Comparison of ENCODE assay signal across 9 cellular contexts in genomic region chr11:16902979-16903378, GRCh38.
DNase-seq lines count a peak whose midpoint lies in the region; ATAC-seq, FAIRE-seq and TF ChIP-seq lines count a peak whose summit lies in the region.
"Had no signal": no experiment of that assay in that cellular context is flagged by ENCODE, and none has a peak within 500 bp of the region (broad histone marks: within the 10 kb centered on the region; RNA-seq: fewer than 3 reads in every experiment).

No MANE protein-coding gene starts in this region.

- in situ Hi-C loops in G401 (cut with HindIII; ENCODE audit: low sequenced_read_pairs), result no loop called here

- no peak for TF ChIP-seq CTCF in omental fat pad (IDR thresholded peaks at IDR 0.05)

- no peak for FAIRE-seq in GM12891 (lab: Jason Lieb, UNC)

- peak; percentile 48 for ATAC-seq in GM19463 (IDR thresholded peaks at IDR 0.05; ENCODE audit: unreplicated experiment)
- peak; percentile 79 for ATAC-seq in HG03175 (IDR thresholded peaks at IDR 0.05; ENCODE audit: unreplicated experiment)
- no peak for ATAC-seq in omental fat pad (ENCODE audit: low FRiP score)
- ATAC-seq: natural killer cell had no signal

- DNase-seq in GM12891 (ENCODE audit: insufficient read length, low spot score) (no peak), dermis blood vessel endothelial cell (peak; percentile 79), NCI-H128 (lab: John Stamatoyannopoulos, UW; ENCODE audit: unreplicated experiment) (no peak), G401 (ENCODE audit: low spot score) (no peak), DMS79 (lab: John Stamatoyannopoulos, UW) (no peak), omental fat pad (ENCODE audit: low spot score) (no peak)
- DNase-seq: natural killer cell had no signal

- TF ChIP-seq POLR2A in GM12891 (IDR thresholded peaks at IDR 0.05; ENCODE audit: low read depth, low read length), result no peak

TF ChIP-seq in GM12891, 5 proteins besides CTCF, POLR2A, EP300 and RAD21:
- TF ChIP-seq SPI1 (IDR thresholded peaks at IDR 0.05; ENCODE audit: low read depth, low read length), result 0 out of 2 replicates have a peak, but pooled peaks have one; percentile 2
- TF ChIP-seq PAX5 (IDR thresholded peaks at IDR 0.05; ENCODE audit: insufficient read depth, low read length, severe bottlenecking), result peak; percentile 61
- no peak for TF ChIP-seq POU2F2 (IDR thresholded peaks at IDR 0.05; ENCODE audit: low read depth, low read length)
- no peak for TF ChIP-seq TAF1 (IDR thresholded peaks at IDR 0.05; ENCODE audit: low read depth, low read length)
